Comparison of ENCODE assay signal across 27 cellular contexts in genomic region chr20:63546256-63546655, GRCh38. TPM values are rescaled to one million over a fixed set of nuclear protein-coding genes. Genes with fewer than 3 reads are reported as not detected.
"Had no signal": no experiment of that assay in that cellular context is flagged by ENCODE, and none has a peak within 500 bp of the region (broad histone marks: within the 10 kb centered on the region; RNA-seq: fewer than 3 reads in every experiment).

No MANE protein-coding gene starts in this region.

- H3K27ac Mint-ChIP-seq: natural killer cell; stimulated activated naive B cell treated with anti-CD40 and anti-IgM and Interleukin-4, amounts not matched to agents 10 μg/mL and 1 μg/mL and 100 μg/mL, for 72 hours had no signal

- DNase-seq: cortex of kidney; dorsolateral prefrontal cortex; effector CD8-positive, alpha-beta T cell; heart left ventricle; hippocampal formation; left ventricle myocardium superior; mesendoderm; natural killer cell; nucleus accumbens; ovary; sigmoid colon; stimulated activated CD4-positive, alpha-beta T cell treated with anti-CD3 and anti-CD28 coated beads, Interleukin-2, amount 100 ng/mL, for 24 hours; stimulated activated CD4-positive, alpha-beta T cell treated with anti-CD3 and anti-CD28 coated beads, Interleukin-4, amount 100 ng/mL, for 4 hours; stimulated activated naive B cell treated with anti-CD40 and anti-IgM and Interleukin-4, amounts not matched to agents 10 μg/mL and 1 μg/mL and 100 μg/mL, for 72 hours; stomach; substantia nigra had no signal

- H3K27me3 ChIP-seq: ovary, right atrium auricular region had no signal

- H3K4me1 ChIP-seq: heart left ventricle, right atrium auricular region, sigmoid colon had no signal

- H3K36me3 Mint-ChIP-seq: natural killer cell; stimulated activated naive B cell treated with anti-CD40 and anti-IgM and Interleukin-4, amounts not matched to agents 10 μg/mL and 1 μg/mL and 100 μg/mL, for 72 hours had no signal

- H3K4me3 ChIP-seq: dorsolateral prefrontal cortex, heart left ventricle, lung, ovary, right atrium auricular region, sigmoid colon, skin epidermis, stomach, thoracic aorta, transverse colon had no signal

- H3K27ac ChIP-seq: dorsolateral prefrontal cortex, heart left ventricle, ovary, right atrium auricular region, sigmoid colon, skin epidermis, stomach, thoracic aorta had no signal

- H3K36me3 ChIP-seq: heart left ventricle, ovary, right atrium auricular region, sigmoid colon, stomach, thoracic aorta, transverse colon had no signal

- H3K4me3 Mint-ChIP-seq: natural killer cell; neural crest cell; stimulated activated naive B cell treated with anti-CD40 and anti-IgM and Interleukin-4, amounts not matched to agents 10 μg/mL and 1 μg/mL and 100 μg/mL, for 72 hours had no signal

- H3K9me3 Mint-ChIP-seq: natural killer cell; neural crest cell; stimulated activated naive B cell treated with anti-CD40 and anti-IgM and Interleukin-4, amounts not matched to agents 10 μg/mL and 1 μg/mL and 100 μg/mL, for 72 hours had no signal

- H3K9me3 ChIP-seq: heart left ventricle, ovary, right atrium auricular region, sigmoid colon, stomach, thoracic aorta, transverse colon had no signal

RNA-seq across cellular contexts. Expression of gene SRMS, which starts 1.3 kb away (rescaled TPM):
- total RNA-seq: dorsolateral prefrontal cortex, frontal cortex, glomerular endothelial cell, heart left ventricle, kidney epithelial cell, left ventricle myocardium superior, lung, mononuclear cell, neural crest cell, ovary, posterior vena cava, right atrium auricular region, sigmoid colon, thoracic aorta had no signal
- polyA plus RNA-seq: heart left ventricle, ovary had no signal

RNA-seq across cellular contexts. Expression of gene FNDC11, which starts 7.7 kb away (rescaled TPM):
- total RNA-seq: right atrium auricular region, transverse colon had no signal

RNA-seq across cellular contexts. Expression of gene PTK6, which starts 9.1 kb away (rescaled TPM):
- total RNA-seq: frontal cortex, glomerular endothelial cell, left ventricle myocardium superior, neural crest cell, right atrium auricular region had no signal
